ENCODE assay signal across 8 cellular contexts in the genomic region with DNA sequence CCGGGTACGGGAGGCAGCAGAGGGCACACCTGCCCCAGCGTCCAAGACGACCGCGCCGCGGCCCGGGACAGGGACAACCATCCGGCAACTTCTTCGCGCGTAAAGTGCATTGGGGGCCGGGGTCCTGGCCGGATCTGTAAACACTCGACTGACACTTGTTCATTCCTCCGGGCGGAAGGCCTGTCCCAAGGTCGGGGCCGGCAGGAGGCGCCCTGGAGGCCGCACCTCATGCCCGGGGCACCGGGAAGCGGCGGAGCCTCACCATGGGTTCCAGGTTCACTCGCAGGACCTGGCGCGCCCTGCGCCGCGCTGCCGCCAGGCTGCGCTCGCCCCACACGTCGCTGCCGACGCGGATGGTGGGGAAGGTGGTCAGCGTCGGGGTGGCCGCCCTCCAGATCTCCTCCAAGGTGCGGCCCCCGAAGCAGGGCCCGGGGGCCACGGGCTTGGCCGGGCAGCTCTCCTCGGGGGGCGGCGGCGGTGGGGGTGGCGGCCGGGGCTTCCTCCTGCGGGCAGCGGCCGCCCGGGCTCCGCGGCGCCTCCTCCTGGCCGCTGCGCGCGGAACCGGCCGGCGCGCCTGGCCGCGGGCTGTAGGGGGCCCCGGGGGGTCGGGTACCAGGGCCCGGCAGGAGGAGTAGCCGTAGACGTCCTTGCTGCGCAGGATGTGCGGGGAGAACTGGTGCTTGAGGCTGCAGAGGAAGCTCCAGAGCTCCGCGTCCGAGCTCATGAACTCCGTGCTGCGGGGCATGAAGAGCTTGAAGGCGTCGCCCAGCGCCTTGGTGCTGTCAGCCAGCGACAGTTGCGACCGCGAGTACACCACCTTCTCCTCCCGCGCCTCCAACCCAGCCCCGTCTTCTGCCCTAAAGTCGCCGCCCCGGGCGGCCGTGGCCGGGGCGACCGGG. TPM values are rescaled to one million over a fixed set of nuclear protein-coding genes. Genes with fewer than 3 reads are reported as not detected.
DNase-seq lines count a peak whose midpoint lies in the region; ATAC-seq and TF ChIP-seq lines count a peak whose summit lies in the region.

No MANE protein-coding gene starts in this region.

- H3K4me1 ChIP-seq in ES-I3 (ENCODE audit: insufficient read depth, low read length) = peaks cover 5% of the 10 kb centered on the region

- peak; percentile 7 for DNase-seq in KG1 (lab: John Stamatoyannopoulos, UW)
- DNase-seq in cardiac septum (ENCODE audit: low spot score) = peak; percentile 87
- DNase-seq in posterior vena cava (ENCODE audit: low spot score) = peak; percentile 94
- DNase-seq in ureter (ENCODE audit: low spot score) = peak; percentile 82

- ATAC-seq in GM21737 (IDR thresholded peaks at IDR 0.05; ENCODE audit: unreplicated experiment) (peak; percentile 57), SK-N-SH treated with all-trans-retinoic acid at 6 μM for 48 hours (peak; percentile 75)

- peak overlapping the region; percentile 96 for H3K27ac Mint-ChIP-seq in activated naive CD8-positive, alpha-beta T cell

- no peaks in the 10 kb centered on the region for H3K36me3 Mint-ChIP-seq in activated naive CD8-positive, alpha-beta T cell

- H3K27me3 Mint-ChIP-seq in activated naive CD8-positive, alpha-beta T cell = no peaks in the 10 kb centered on the region

- no peaks in the 10 kb centered on the region for H3K9me3 Mint-ChIP-seq in activated naive CD8-positive, alpha-beta T cell (ENCODE audit: low read depth)

- no peaks in the 10 kb centered on the region for H3K9me3 ChIP-seq in ES-I3 (ENCODE audit: control insufficient read depth, insufficient read depth, low read length)

- H3K4me1 Mint-ChIP-seq in activated naive CD8-positive, alpha-beta T cell (ENCODE audit: low read depth) = peaks cover 33% of the 10 kb centered on the region

- peak overlapping the region; percentile 90 for H3K9ac ChIP-seq in ES-I3 (ENCODE audit: low read depth, low read length)

- intact Hi-C loops in cardiac septum (cut with DNase I) = loop anchor here (2.0 to 5.0 kb wide), 2 partner anchors 77 to 118 kb away; no protein-coding TSS in a partner anchor
- intact Hi-C loops in posterior vena cava (cut with DNase I) = loop anchor here (5.0 to 10.0 kb wide), 2 partner anchors 77 to 485 kb away; no protein-coding TSS in a partner anchor

- H3K4me3 Mint-ChIP-seq in activated naive CD8-positive, alpha-beta T cell = peak overlapping the region; percentile 95

- no peaks in the 10 kb centered on the region for H3K36me3 ChIP-seq in ES-I3 (ENCODE audit: insufficient read depth, low read length)

TF ChIP-seq in SK-N-SH treated with all-trans-retinoic acid at 6 μM for 48 hours, 23 proteins besides CTCF, POLR2A, EP300 and RAD21:
- TF ChIP-seq ZNF70 (CRISPR knock-in tag; IDR thresholded peaks at IDR 0.05) (0 out of 2 replicates have a peak, but pooled peaks have one; percentile 26), POU6F1 (CRISPR knock-in tag; IDR thresholded peaks at IDR 0.05; ENCODE audit: borderline replicate concordance, low read depth) (0 out of 2 replicates have a peak, but pooled peaks have one; percentile 57), GLIS3 (CRISPR knock-in tag; IDR thresholded peaks at IDR 0.05) (0 out of 2 replicates have a peak, but pooled peaks have one; percentile 83), ZNF565 (CRISPR knock-in tag; conservative IDR thresholded peaks at IDR 0.05; ENCODE audit: low read depth) (no peak), CSDC2 (CRISPR knock-in tag; IDR thresholded peaks at IDR 0.05) (peak; percentile 60; the same call in 1 of the 2 replicates), TSHZ2 (CRISPR knock-in tag; IDR thresholded peaks at IDR 0.05) (peak; percentile 36), ZFP3 (CRISPR knock-in tag; IDR thresholded peaks at IDR 0.05) (0 out of 2 replicates have a peak, but pooled peaks have one; percentile 27), PATZ1 (CRISPR knock-in tag; IDR thresholded peaks at IDR 0.05; ENCODE audit: borderline replicate concordance) (no peak)
TF ChIP-seq in SK-N-SH treated with all-trans-retinoic acid at 6 μM for 48 hours: peak in this region for 6.

RNA-seq across cellular contexts. Expression of gene CCDC71L, which starts 0.7 kb away (rescaled TPM):
- total RNA-seq in cardiac septum (7.0 TPM), posterior vena cava (10 to 100 TPM; 24.9 to 33.2 TPM), ureter (19.4 TPM)

Comparison
In these comparisons a context has a peak if more than half of its experiments do, and no peak if none do; other contexts are left out.
1. Peak in every context shown above with its lines: DNase-seq and ATAC-seq.
2. DNase-seq: peak in every context shown above with its lines; median percentile 94 in posterior vena cava; 87 in cardiac septum; 82 in ureter; 7 in KG1.